Comparison of ENCODE assay signal across 1 cellular context in the genomic region with DNA sequence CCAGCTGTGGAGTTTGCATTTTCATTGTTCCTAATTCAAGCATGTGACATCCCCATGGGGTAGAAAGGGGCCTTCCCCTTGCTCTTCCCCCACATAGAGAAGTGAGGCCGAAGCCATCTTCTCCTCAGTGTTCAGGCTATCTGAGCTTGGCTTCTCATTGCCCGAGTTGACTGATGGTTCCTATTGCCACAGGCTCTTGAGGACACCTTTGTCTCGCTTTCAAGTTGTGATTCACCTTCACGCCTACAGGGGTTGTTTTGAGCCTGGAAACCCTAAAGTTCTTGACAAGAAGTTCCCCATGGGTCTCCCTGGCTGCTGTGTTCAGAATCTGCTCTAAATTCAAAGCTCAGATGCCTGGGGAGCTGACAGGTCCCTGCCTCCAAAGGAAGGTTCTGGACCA.
TF ChIP-seq lines count a peak whose summit lies in the region.

No MANE protein-coding gene starts in this region.

TF ChIP-seq in HepG2, 621 proteins besides CTCF, POLR2A, EP300 and RAD21:
- TF ChIP-seq ZNF225 (CRISPR knock-in tag; IDR thresholded peaks at IDR 0.05) (no peak), SP140L (CRISPR knock-in tag; IDR thresholded peaks at IDR 0.05; ENCODE audit: borderline replicate concordance) (no peak), KDM5A (IDR thresholded peaks at IDR 0.05; ENCODE audit: borderline replicate concordance, low read length) (no peak), BORCS8-MEF2B (CRISPR knock-in tag; IDR thresholded peaks at IDR 0.05) (no peak), KDM4B (CRISPR knock-in tag; IDR thresholded peaks at IDR 0.05) (no peak), SMC3 (IDR thresholded peaks at IDR 0.05; ENCODE audit: low read length) (no peak), TRIM24 (CRISPR knock-in tag; IDR thresholded peaks at IDR 0.05) (no peak)
- TF ChIP-seq, protein P1, sequence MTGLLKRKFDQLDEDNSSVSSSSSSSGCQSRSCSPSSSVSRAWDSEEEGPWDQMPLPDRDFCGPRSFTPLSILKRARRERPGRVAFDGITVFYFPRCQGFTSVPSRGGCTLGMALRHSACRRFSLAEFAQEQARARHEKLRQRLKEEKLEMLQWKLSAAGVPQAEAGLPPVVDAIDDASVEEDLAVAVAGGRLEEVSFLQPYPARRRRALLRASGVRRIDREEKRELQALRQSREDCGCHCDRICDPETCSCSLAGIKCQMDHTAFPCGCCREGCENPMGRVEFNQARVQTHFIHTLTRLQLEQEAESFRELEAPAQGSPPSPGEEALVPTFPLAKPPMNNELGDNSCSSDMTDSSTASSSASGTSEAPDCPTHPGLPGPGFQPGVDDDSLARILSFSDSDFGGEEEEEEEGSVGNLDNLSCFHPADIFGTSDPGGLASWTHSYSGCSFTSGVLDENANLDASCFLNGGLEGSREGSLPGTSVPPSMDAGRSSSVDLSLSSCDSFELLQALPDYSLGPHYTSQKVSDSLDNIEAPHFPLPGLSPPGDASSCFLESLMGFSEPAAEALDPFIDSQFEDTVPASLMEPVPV (CRISPR knock-in tag; IDR thresholded peaks at IDR 0.05), result no peak
- TF ChIP-seq, protein P2, sequence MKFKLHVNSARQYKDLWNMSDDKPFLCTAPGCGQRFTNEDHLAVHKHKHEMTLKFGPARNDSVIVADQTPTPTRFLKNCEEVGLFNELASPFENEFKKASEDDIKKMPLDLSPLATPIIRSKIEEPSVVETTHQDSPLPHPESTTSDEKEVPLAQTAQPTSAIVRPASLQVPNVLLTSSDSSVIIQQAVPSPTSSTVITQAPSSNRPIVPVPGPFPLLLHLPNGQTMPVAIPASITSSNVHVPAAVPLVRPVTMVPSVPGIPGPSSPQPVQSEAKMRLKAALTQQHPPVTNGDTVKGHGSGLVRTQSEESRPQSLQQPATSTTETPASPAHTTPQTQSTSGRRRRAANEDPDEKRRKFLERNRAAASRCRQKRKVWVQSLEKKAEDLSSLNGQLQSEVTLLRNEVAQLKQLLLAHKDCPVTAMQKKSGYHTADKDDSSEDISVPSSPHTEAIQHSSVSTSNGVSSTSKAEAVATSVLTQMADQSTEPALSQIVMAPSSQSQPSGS (CRISPR knock-in tag; IDR thresholded peaks at IDR 0.05), result no peak
